Comparison of ENCODE assay signal across 21 cellular contexts in genomic region chr5:34926318-34926888, GRCh38. TPM values are rescaled to one million over a fixed set of nuclear protein-coding genes. Genes with fewer than 3 reads are reported as not detected.
DNase-seq lines count a peak whose midpoint lies in the region; ATAC-seq and TF ChIP-seq lines count a peak whose summit lies in the region.
"Had no signal": no experiment of that assay in that cellular context is flagged by ENCODE, and none has a peak within 500 bp of the region (broad histone marks: within the 10 kb centered on the region; RNA-seq: fewer than 3 reads in every experiment).

No MANE protein-coding gene starts in this region.

- H3K36me3 ChIP-seq in Karpas-422 (ENCODE audit: insufficient read depth, low read length), result peaks cover 50% of the 10 kb centered on the region
- no peaks in the 10 kb centered on the region for H3K36me3 ChIP-seq in testis (ENCODE audit: low read depth, missing control alignments)

- H3K27ac ChIP-seq in Karpas-422 (ENCODE audit: low read length) (no peak overlapping the region; the same call in 1 of the 2 replicates), testis (no peak overlapping the region)
- H3K27ac ChIP-seq: A549, BLaER1, Peyer's patch had no signal

- POLR2A ChIA-PET in WTC11 (lab: Charles Lee), result no interaction called here

- peaks cover 58% of the 10 kb centered on the region for H3K4me1 Mint-ChIP-seq in activated T-cell treated with anti-CD3 and anti-CD28 coated beads, Interleukin-2, amount 50 U/mL, for 24 hours (ENCODE audit: low read depth)
- peaks cover 14% of the 10 kb centered on the region for H3K4me1 Mint-ChIP-seq in WTC11
- peaks cover 20% of the 10 kb centered on the region for H3K4me1 Mint-ChIP-seq in neural crest cell
- H3K4me1 Mint-ChIP-seq in glutamatergic neuron (ENCODE audit: low read depth, unreplicated experiment), result peaks cover 10% of the 10 kb centered on the region

- H3K4me2 ChIP-seq in Karpas-422 (ENCODE audit: low read depth, low read length, poor library complexity, severe bottlenecking), result no peak overlapping the region
- H3K4me2 ChIP-seq: A549, BLaER1, GM23338 had no signal

- ATAC-seq in WTC11 (no peak), HG03442 (IDR thresholded peaks at IDR 0.05; ENCODE audit: unreplicated experiment) (no peak)
- ATAC-seq: A549; CD8-positive, alpha-beta T cell; GM23338; HCT116; Right ventricle myocardium inferior had no signal

- DNase-seq in activated T-cell treated with anti-CD3 and anti-CD28 coated beads, Interleukin-2, amount 50 U/mL, for 24 hours, result no peak
- DNase-seq in activated T-cell treated with anti-CD3 and anti-CD28 coated beads, Interleukin-2, amount 50 U/mL, for 48 hours, result no peak
- DNase-seq in Karpas-422 (peak; percentile 37), WTC11 (ENCODE audit: low spot score) (no peak), neural crest cell (ENCODE audit: low read depth, low spot score) (no peak), testis (no peak), glutamatergic neuron (no peak)
- DNase-seq: Calu3; CD8-positive, alpha-beta T cell; GF-D8; KG1; NCI-H1417 treated with DMSO at 0.1 percent for 48 hours; NCI-H187 treated with DMSO at 0.1 percent for 48 hours; NCI-H526; Peyer's patch had no signal

- CTCF ChIA-PET in WTC11 (lab: Charles Lee), result no interaction called here

- H3K9me2 ChIP-seq in Karpas-422 (replicated peaks; ENCODE audit: insufficient read depth, low read length), result no peaks in the 10 kb centered on the region

- H3K27me3 ChIP-seq in Karpas-422 (ENCODE audit: low read length) (no peaks in the 10 kb centered on the region), testis (no peaks in the 10 kb centered on the region)
- H3K27me3 ChIP-seq: BLaER1, Peyer's patch had no signal

- H3K36me3 Mint-ChIP-seq in activated T-cell treated with anti-CD3 and anti-CD28 coated beads, Interleukin-2, amount 50 U/mL, for 24 hours (ENCODE audit: low read depth), result peaks cover 81% of the 10 kb centered on the region
- H3K36me3 Mint-ChIP-seq in WTC11, result peaks cover 44% of the 10 kb centered on the region
- peaks cover 6% of the 10 kb centered on the region for H3K36me3 Mint-ChIP-seq in neural crest cell (ENCODE audit: low read depth)
- H3K36me3 Mint-ChIP-seq in glutamatergic neuron (ENCODE audit: unreplicated experiment), result no peaks in the 10 kb centered on the region

- TF ChIP-seq POLR2A in testis (IDR thresholded peaks at IDR 0.05), result no peak

- H3K4me3 Mint-ChIP-seq in activated T-cell treated with anti-CD3 and anti-CD28 coated beads, Interleukin-2, amount 50 U/mL, for 24 hours, result no peak overlapping the region
- H3K4me3 Mint-ChIP-seq in WTC11 (no peak overlapping the region), neural crest cell (peak overlapping the region; percentile 49), glutamatergic neuron (ENCODE audit: unreplicated experiment) (no peak overlapping the region)
- H3K4me3 Mint-ChIP-seq: CD8-positive, alpha-beta T cell; GM23338 had no signal

- H3K9ac ChIP-seq in Karpas-422 (ENCODE audit: low read length), result no peak overlapping the region
- H3K9ac ChIP-seq: BLaER1 had no signal

- peaks cover 47% of the 10 kb centered on the region for H3K79me2 ChIP-seq in Karpas-422 (ENCODE audit: low read length)

- H3K9me3 ChIP-seq in Karpas-422 (ENCODE audit: low read length) (no peaks in the 10 kb centered on the region), testis (no peaks in the 10 kb centered on the region)
- H3K9me3 ChIP-seq: A549, BLaER1, Peyer's patch had no signal

- H3K27me3 Mint-ChIP-seq in activated T-cell treated with anti-CD3 and anti-CD28 coated beads, Interleukin-2, amount 50 U/mL, for 24 hours, result no peaks in the 10 kb centered on the region
- H3K27me3 Mint-ChIP-seq in WTC11 (ENCODE audit: low read depth) (no peaks in the 10 kb centered on the region), neural crest cell (ENCODE audit: low read depth) (peaks cover 3% of the 10 kb centered on the region), glutamatergic neuron (ENCODE audit: unreplicated experiment) (peaks cover 6% of the 10 kb centered on the region)

- intact Hi-C loops in testis (cut with DNase I; ENCODE audit: low total_unique reads), result no loop called here

- WGBS in testis, 2 donors, result 89 to 93% methylated on average over 3 of the region's 3 CpGs

- TF ChIP-seq CTCF in WTC11 (IDR thresholded peaks at IDR 0.05), result no peak
- TF ChIP-seq CTCF in neural crest cell (conservative IDR thresholded peaks at IDR 0.05), result no peak
- TF ChIP-seq CTCF in testis (IDR thresholded peaks at IDR 0.05), result no peak
- no peak for TF ChIP-seq CTCF in glutamatergic neuron (IDR thresholded peaks at IDR 0.05; ENCODE audit: partially characterized antibody, unreplicated experiment)

- no peak overlapping the region for H3K4me3 ChIP-seq in Karpas-422 (ENCODE audit: low read length)
- no peak overlapping the region for H3K4me3 ChIP-seq in testis
- H3K4me3 ChIP-seq: A549, BLaER1, GM23338, Peyer's patch had no signal

- H2AFZ ChIP-seq in Karpas-422 (ENCODE audit: low read length), result no peak overlapping the region
- H2AFZ ChIP-seq: GM23338 had no signal

- 0 out of 2 replicates have a peak, but pooled peaks cover 7% of the 10 kb centered on the region for H4K20me1 ChIP-seq in Karpas-422 (ENCODE audit: insufficient read depth, low read depth, low read length)

- H3K9me3 Mint-ChIP-seq in activated T-cell treated with anti-CD3 and anti-CD28 coated beads, Interleukin-2, amount 50 U/mL, for 24 hours, result no peaks in the 10 kb centered on the region
- no peaks in the 10 kb centered on the region for H3K9me3 Mint-ChIP-seq in WTC11
- H3K9me3 Mint-ChIP-seq in neural crest cell, result no peaks in the 10 kb centered on the region
- peaks cover 8% of the 10 kb centered on the region for H3K9me3 Mint-ChIP-seq in glutamatergic neuron (ENCODE audit: unreplicated experiment)
- H3K9me3 Mint-ChIP-seq: CD8-positive, alpha-beta T cell; GM23338 had no signal

- H3K27ac Mint-ChIP-seq in activated T-cell treated with anti-CD3 and anti-CD28 coated beads, Interleukin-2, amount 50 U/mL, for 24 hours, result peak overlapping the region; percentile 64
- H3K27ac Mint-ChIP-seq in WTC11, result 0 out of 2 replicates have a peak overlapping the region, but pooled peaks have one; percentile 32
- no peak overlapping the region for H3K27ac Mint-ChIP-seq in neural crest cell (ENCODE audit: unreplicated experiment)
- no peak overlapping the region for H3K27ac Mint-ChIP-seq in glutamatergic neuron (ENCODE audit: unreplicated experiment)
- H3K27ac Mint-ChIP-seq: CD8-positive, alpha-beta T cell; GM23338 had no signal

- H3K4me1 ChIP-seq in Karpas-422 (ENCODE audit: low read length) (peaks cover 51% of the 10 kb centered on the region), testis (peaks cover 12% of the 10 kb centered on the region)

TF ChIP-seq in WTC11, 78 proteins besides CTCF, POLR2A, EP300 and RAD21 (continues in another document):
- TF ChIP-seq RELA (CRISPR knock-in tag; IDR thresholded peaks at IDR 0.05; ENCODE audit: borderline replicate concordance) (no peak), JAZF1 (CRISPR knock-in tag; IDR thresholded peaks at IDR 0.05) (no peak), AFF4 (CRISPR knock-in tag; IDR thresholded peaks at IDR 0.05; ENCODE audit: borderline replicate concordance) (no peak)

RNA-seq across cellular contexts. Expression of gene DNAJC21, which starts 3.0 kb away (rescaled TPM):
- total RNA-seq in Karpas-422 (2014; rRNA removed; shearing (Covaris generic); ENCODE audit: low replicate concordance), result 40.4 and 41.0 TPM in 2 replicates
- total RNA-seq in WTC11 (2021) (48.7 to 62.5 TPM (median 49.6 TPM) in 3 replicates), neural crest cell (46.2 and 51.9 TPM in 2 replicates), testis (10 to 100 TPM; 58.3 to 75.4 TPM), glutamatergic neuron (ENCODE audit: unreplicated experiment) (28.6 TPM)
- polyA plus RNA-seq in testis (ENCODE audit: insufficient read depth, low read depth, low replicate concordance), result 63.0 TPM

RNA-seq across cellular contexts. Expression of gene BRIX1, which starts 10.9 kb away (rescaled TPM):
- 22.8 and 48.6 TPM in 2 replicates for total RNA-seq in Karpas-422 (2014; rRNA removed; shearing (Covaris generic); ENCODE audit: low replicate concordance)
- total RNA-seq in WTC11 (2021), result 48.0 to 57.3 TPM (median 49.4 TPM) in 3 replicates
- total RNA-seq in neural crest cell, result 43.2 and 51.3 TPM in 2 replicates
- total RNA-seq in testis, result 10 to 100 TPM; 23.2 to 25.0 TPM
- 18.4 TPM for polyA plus RNA-seq in testis (ENCODE audit: insufficient read depth, low read depth, low replicate concordance)
- 19.0 TPM for total RNA-seq in glutamatergic neuron (ENCODE audit: unreplicated experiment)

RNA-seq across cellular contexts. Expression of gene RAD1, which starts 11.1 kb away (rescaled TPM):
- 34.1 and 59.1 TPM in 2 replicates for total RNA-seq in Karpas-422 (2014; rRNA removed; shearing (Covaris generic); ENCODE audit: low replicate concordance)
- total RNA-seq in WTC11 (2021), result 28.4 to 33.4 TPM (median 28.5 TPM) in 3 replicates
- total RNA-seq in neural crest cell, result 36.1 and 43.6 TPM in 2 replicates
- total RNA-seq in testis, result 10 to 100 TPM; 45.5 to 45.7 TPM
- 41.4 TPM for polyA plus RNA-seq in testis (ENCODE audit: insufficient read depth, low read depth, low replicate concordance)
- total RNA-seq in glutamatergic neuron (ENCODE audit: unreplicated experiment), result 21.9 TPM

Comparison
In these comparisons a context has a peak if more than half of its experiments do, and no peak if none do; other contexts are left out.
1. H3K27ac Mint-ChIP-seq: peak in activated T-cell treated with anti-CD3 and anti-CD28 coated beads, Interleukin-2, amount 50 U/mL, for 24 hours (single experiment) and WTC11 (single experiment); none in neural crest cell (single experiment) and glutamatergic neuron (single experiment).